ENCODE assay signal across 13 cellular contexts in the genomic region with DNA sequence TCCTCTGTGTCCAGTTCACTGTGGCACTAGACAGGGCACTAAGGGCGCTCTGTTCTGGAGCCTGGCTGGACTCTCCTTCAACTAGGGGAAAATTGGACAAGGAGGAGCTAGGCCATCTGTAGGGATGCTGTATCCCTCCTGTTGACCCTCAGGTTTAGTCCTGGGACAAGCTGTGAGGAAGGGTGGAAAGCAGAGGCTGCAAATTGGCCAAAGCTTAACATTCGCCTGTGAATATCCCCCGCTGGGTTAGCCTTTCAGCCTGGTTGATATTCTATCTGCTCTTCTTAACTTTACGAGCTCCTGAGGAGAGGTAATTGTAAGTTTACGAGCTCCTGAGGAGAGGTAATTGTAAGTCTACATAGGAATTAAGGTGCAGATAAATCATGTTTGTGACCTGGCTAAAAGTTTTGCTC.
A peak's percentile ranks its signal among the peaks of the same experiment; 100 is the strongest.
DNase-seq lines count a peak whose midpoint lies in the region; ATAC-seq and TF ChIP-seq lines count a peak whose summit lies in the region.
"Had no signal": no experiment of that assay in that cellular context is flagged by ENCODE, and none has a peak within 500 bp of the region (broad histone marks: within the 10 kb centered on the region; RNA-seq: fewer than 3 reads in every experiment).

No MANE protein-coding gene starts in this region.

- no peaks in the 10 kb centered on the region for H3K9me3 Mint-ChIP-seq in progenitor cell of endocrine pancreas (ENCODE audit: low read depth)
- H3K9me3 Mint-ChIP-seq: central memory CD8-positive, alpha-beta T cell had no signal

- H3K27ac Mint-ChIP-seq in progenitor cell of endocrine pancreas, result peak overlapping the region; percentile 97
- H3K27ac Mint-ChIP-seq: activated CD4-positive, alpha-beta T cell treated with anti-CD3 and anti-CD28 coated beads for 36 hours had no signal

- peaks cover 1% of the 10 kb centered on the region for H3K36me3 Mint-ChIP-seq in progenitor cell of endocrine pancreas (ENCODE audit: insufficient read depth)

- no peak for ATAC-seq in HG03439 (IDR thresholded peaks at IDR 0.05; ENCODE audit: unreplicated experiment)
- ATAC-seq: activated CD4-positive, alpha-beta T cell treated with anti-CD3 and anti-CD28 coated beads for 36 hours had no signal

- no peaks in the 10 kb centered on the region for H3K27me3 Mint-ChIP-seq in progenitor cell of endocrine pancreas

- peak overlapping the region; percentile 79 for H3K4me3 Mint-ChIP-seq in progenitor cell of endocrine pancreas (ENCODE audit: low read depth)
- H3K4me3 Mint-ChIP-seq: activated CD4-positive, alpha-beta T cell treated with anti-CD3 and anti-CD28 coated beads for 36 hours; central memory CD8-positive, alpha-beta T cell had no signal

- no peak for TF ChIP-seq CTCF in progenitor cell of endocrine pancreas (IDR thresholded peaks at IDR 0.05; ENCODE audit: unreplicated experiment)

- no peaks in the 10 kb centered on the region for H3K4me1 Mint-ChIP-seq in progenitor cell of endocrine pancreas (ENCODE audit: low read depth)
- H3K4me1 Mint-ChIP-seq: activated CD4-positive, alpha-beta T cell treated with anti-CD3 and anti-CD28 coated beads for 36 hours; central memory CD8-positive, alpha-beta T cell had no signal

- DNase-seq in NCI-H2196 (lab: John Stamatoyannopoulos, UW; ENCODE audit: unreplicated experiment), result peak; percentile 19
- DNase-seq in NCI-H2196 treated with DMSO at 0.1 percent for 48 hours (lab: John Stamatoyannopoulos, UW; ENCODE audit: unreplicated experiment), result no peak
- DNase-seq in NCI-H524 treated with DMSO at 0.1 percent for 48 hours (lab: John Stamatoyannopoulos, UW), result peak; percentile 0
- peak; percentile 88 for DNase-seq in iPS DF 4.7 (ENCODE audit: extremely low read depth, low spot score)
- DNase-seq in progenitor cell of endocrine pancreas (ENCODE audit: low spot score, unreplicated experiment), result no peak
- no peak for DNase-seq in effector CD8-positive, alpha-beta T cell (lab: John Stamatoyannopoulos, UW)
- DNase-seq in DMS 273 (lab: John Stamatoyannopoulos, UW; ENCODE audit: unreplicated experiment), result no peak
- DNase-seq: activated CD4-positive, alpha-beta T cell treated with anti-CD3 and anti-CD28 coated beads for 36 hours; activated effector memory CD4-positive, alpha-beta T cell treated with anti-CD3 and anti-CD28 coated beads, Interleukin-2, amount 50 U/mL, for 16 hours; DMS79; NK-92 treated with Interleukin-12 subunit alpha and Interleukin-12 subunit beta, amount 100 ng/mL, for 24 hours had no signal

Comparison
In these comparisons a context has a peak if more than half of its experiments do, and no peak if none do; other contexts are left out.
1. DNase-seq: peak in NCI-H2196 (single experiment), NCI-H524 treated with DMSO at 0.1 percent for 48 hours (single experiment) and iPS DF 4.7 (single experiment); none in NCI-H2196 treated with DMSO at 0.1 percent for 48 hours (single experiment), progenitor cell of endocrine pancreas (single experiment), effector CD8-positive, alpha-beta T cell (single experiment) and DMS 273 (single experiment).